ENCODE assay signal across 11 cellular contexts in genomic region chr3:10417849-10418248, GRCh38.
DNase-seq lines count a peak whose midpoint lies in the region; ATAC-seq and TF ChIP-seq lines count a peak whose summit lies in the region.
"Had no signal": no experiment of that assay in that cellular context is flagged by ENCODE, and none has a peak within 500 bp of the region (broad histone marks: within the 10 kb centered on the region; RNA-seq: fewer than 3 reads in every experiment).

No MANE protein-coding gene starts in this region.

- H3K9me3 ChIP-seq in endodermal cell (ENCODE audit: control insufficient read depth, low read length), result no peaks in the 10 kb centered on the region
- no peaks in the 10 kb centered on the region for H3K9me3 ChIP-seq in hepatocyte (ENCODE audit: low read depth)
- no peaks in the 10 kb centered on the region for H3K9me3 ChIP-seq in sigmoid colon
- H3K9me3 ChIP-seq: pancreas had no signal

- ATAC-seq in Right ventricle myocardium inferior (peak; percentile 18), left cardiac atrium (no peak)

- no peaks in the 10 kb centered on the region for H3K36me3 ChIP-seq in endodermal cell (ENCODE audit: control insufficient read depth, insufficient read depth, low read length)
- no peaks in the 10 kb centered on the region for H3K36me3 ChIP-seq in hepatocyte (replicated peaks; ENCODE audit: insufficient read depth, low read depth)
- no peaks in the 10 kb centered on the region for H3K36me3 ChIP-seq in sigmoid colon
- H3K36me3 ChIP-seq: pancreas had no signal

- H3K27ac ChIP-seq in endodermal cell (ENCODE audit: low read depth, low read length) (no peak overlapping the region), hepatocyte (no peak overlapping the region), sigmoid colon (no peak overlapping the region)
- H3K27ac ChIP-seq: pancreas had no signal

- H3K79me2 ChIP-seq in hepatocyte, result no peaks in the 10 kb centered on the region

- WGBS in endodermal cell (ENCODE audit: insufficient coverage in 1 of 2, insufficient read length in 1 of 2), 2 experiments, result 92 to 100% methylated on average over 2 of the region's 2 CpGs
- 97% methylated on average over 2 of the region's 2 CpGs for WGBS in hepatocyte (ENCODE audit: low lambda C conversion rate, missing lambda C conversion rate)
- 90 to 94% methylated on average over 2 of the region's 2 CpGs for WGBS in sigmoid colon, 2 donors

- TF ChIP-seq EP300 in sigmoid colon (IDR thresholded peaks at IDR 0.05), result no peak

- no peaks in the 10 kb centered on the region for H3K27me3 ChIP-seq in endodermal cell (ENCODE audit: control insufficient read depth, insufficient read depth, low read length, poor library complexity, severe bottlenecking)
- H3K27me3 ChIP-seq in hepatocyte, result no peaks in the 10 kb centered on the region
- peaks cover 0 to 25% (median 0%) of the 10 kb centered on the region in 3 donors for H3K27me3 ChIP-seq in sigmoid colon
- H3K27me3 ChIP-seq: pancreas had no signal

- no peaks in the 10 kb centered on the region for H3K9me3 Mint-ChIP-seq in endodermal cell
- no peaks in the 10 kb centered on the region for H3K9me3 Mint-ChIP-seq in type B pancreatic cell
- H3K9me3 Mint-ChIP-seq: activated CD4-positive, alpha-beta memory T cell treated with anti-CD3 and anti-CD28 coated beads, Interleukin-2, amount 10 ng/mL, durations not matched to agents 7 days and 5 days had no signal

- no peak overlapping the region for H3K4me3 ChIP-seq in endodermal cell (ENCODE audit: low read length)
- no peak overlapping the region for H3K4me3 ChIP-seq in hepatocyte
- no peak overlapping the region for H3K4me3 ChIP-seq in sigmoid colon
- H3K4me3 ChIP-seq: pancreas had no signal

- H4K20me1 ChIP-seq in hepatocyte (ENCODE audit: insufficient read depth, poor library complexity, severe bottlenecking), result no peaks in the 10 kb centered on the region

- no peak overlapping the region for H3K9ac ChIP-seq in endodermal cell (ENCODE audit: extremely low read depth, low read length, poor library complexity, severe bottlenecking)

- DNase-seq in Right ventricle myocardium inferior (ENCODE audit: missing footprints) (no peak), left cardiac atrium (no peak), NOMO-1 (lab: John Stamatoyannopoulos, UW; ENCODE audit: unreplicated experiment in 2 of 2) (peak; percentile 40 to 59), endodermal cell (no peak), type B pancreatic cell (ENCODE audit: extremely low spot score, unreplicated experiment) (no peak), hepatocyte (ENCODE audit: low spot score) (no peak), sigmoid colon (no peak)
- no peak for DNase-seq in activated naive CD4-positive, alpha-beta T cell (lab: John Stamatoyannopoulos, UW)
- DNase-seq: activated CD4-positive, alpha-beta memory T cell treated with anti-CD3 and anti-CD28 coated beads, Interleukin-2, amount 10 ng/mL, durations not matched to agents 7 days and 5 days; NCI-H1436; pancreas had no signal

- H3K9me2 ChIP-seq in hepatocyte (replicated peaks; ENCODE audit: insufficient read depth), result no peaks in the 10 kb centered on the region

- no peaks in the 10 kb centered on the region for H3K4me1 Mint-ChIP-seq in endodermal cell
- no peaks in the 10 kb centered on the region for H3K4me1 Mint-ChIP-seq in type B pancreatic cell (ENCODE audit: unreplicated experiment)

- TF ChIP-seq POLR2A in sigmoid colon (IDR thresholded peaks at IDR 0.05), result no peak

- H2AFZ ChIP-seq in hepatocyte, result no peak overlapping the region

- TF ChIP-seq CTCF in endodermal cell (conservative IDR thresholded peaks at IDR 0.05) (peak; percentile 30), type B pancreatic cell (conservative IDR thresholded peaks at IDR 0.05) (peak; percentile 43), hepatocyte (IDR thresholded peaks at IDR 0.05; ENCODE audit: poor library complexity) (no peak), sigmoid colon (IDR thresholded peaks at IDR 0.05) (no peak)

- intact Hi-C loops in Right ventricle myocardium inferior (cut with DNase I), result no loop called here
- intact Hi-C loops in left cardiac atrium (cut with DNase I), result no loop called here
- intact Hi-C loops in sigmoid colon (cut with DNase I), result no loop called here

- H3K4me3 Mint-ChIP-seq in endodermal cell (no peak overlapping the region), type B pancreatic cell (no peak overlapping the region)
- H3K4me3 Mint-ChIP-seq: activated CD4-positive, alpha-beta memory T cell treated with anti-CD3 and anti-CD28 coated beads, Interleukin-2, amount 10 ng/mL, durations not matched to agents 7 days and 5 days had no signal

- H3K36me3 Mint-ChIP-seq in endodermal cell (ENCODE audit: low read depth) (no peaks in the 10 kb centered on the region), type B pancreatic cell (no peaks in the 10 kb centered on the region)

- H3K27ac Mint-ChIP-seq in endodermal cell, result no peak overlapping the region
- no peak overlapping the region for H3K27ac Mint-ChIP-seq in type B pancreatic cell
- H3K27ac Mint-ChIP-seq: activated CD4-positive, alpha-beta memory T cell treated with anti-CD3 and anti-CD28 coated beads, Interleukin-2, amount 10 ng/mL, durations not matched to agents 7 days and 5 days had no signal

- H3K4me1 ChIP-seq in endodermal cell (ENCODE audit: control insufficient read depth, insufficient read depth, low read length) (no peaks in the 10 kb centered on the region), hepatocyte (ENCODE audit: insufficient read depth) (no peaks in the 10 kb centered on the region), sigmoid colon (no peaks in the 10 kb centered on the region)
- H3K4me1 ChIP-seq: pancreas had no signal

- H3K27me3 Mint-ChIP-seq in endodermal cell (ENCODE audit: insufficient read depth) (no peaks in the 10 kb centered on the region), type B pancreatic cell (peaks cover 41% of the 10 kb centered on the region)

- H3K4me2 ChIP-seq in hepatocyte, result no peak overlapping the region

Comparison
In these comparisons a context has a peak if more than half of its experiments do, and no peak if none do; other contexts are left out.
1. DNase-seq: peak in NOMO-1 (2 of 2); none in Right ventricle myocardium inferior (single experiment), left cardiac atrium (single experiment), endodermal cell (single experiment), type B pancreatic cell (single experiment), hepatocyte (single experiment), sigmoid colon (single experiment) and activated naive CD4-positive, alpha-beta T cell (0 of 4).
2. CTCF ChIP-seq: peak in endodermal cell (single experiment) and type B pancreatic cell (single experiment); none in hepatocyte (single experiment) and sigmoid colon (0 of 4).